21 cellular contexts compared by ENCODE assay signal in the genomic region with DNA sequence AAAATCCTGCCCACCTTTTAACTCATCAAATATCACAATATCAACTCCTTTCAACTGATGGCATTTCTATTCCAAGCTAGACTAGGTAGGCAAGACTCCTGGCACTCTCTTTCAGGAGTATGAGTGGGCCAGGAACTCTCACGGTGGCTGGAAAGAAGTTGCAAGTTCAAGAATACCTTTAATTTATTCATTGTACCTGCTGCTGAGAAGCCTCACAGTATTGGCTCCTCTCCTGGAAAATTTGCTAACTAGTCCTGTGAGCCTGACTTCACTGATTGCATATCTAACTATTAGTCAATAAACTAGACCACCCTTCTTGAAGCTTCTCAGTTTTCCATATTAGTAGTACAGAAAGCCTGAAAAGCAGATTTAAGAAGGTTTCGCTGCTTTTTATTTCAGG.
DNase-seq lines count a peak whose midpoint lies in the region; ATAC-seq, FAIRE-seq and TF ChIP-seq lines count a peak whose summit lies in the region.
"Had no signal": no experiment of that assay in that cellular context is flagged by ENCODE, and none has a peak within 500 bp of the region (broad histone marks: within the 10 kb centered on the region; RNA-seq: fewer than 3 reads in every experiment).

No MANE protein-coding gene starts in this region.

- H3K4me3 Mint-ChIP-seq in natural killer cell = no peak overlapping the region
- H3K4me3 Mint-ChIP-seq: CD4-positive, alpha-beta memory T cell had no signal

- no peak overlapping the region for H3K18ac ChIP-seq in mesenchymal stem cell (ENCODE audit: low read depth in 1 of 2, low read length in 2 of 2)

- H2BK5ac ChIP-seq in mesenchymal stem cell (ENCODE audit: low read depth, low read length, poor library complexity, severe bottlenecking) = no peak overlapping the region

- intact Hi-C loops in esophagus muscularis mucosa (cut with DNase I) (no loop called here), natural killer cell (cut with micrococcal nuclease) (no loop called here)

- ATAC-seq in A549 = no peak
- no peak for ATAC-seq in natural killer cell

- peak overlapping the region; percentile 65 to 75 for H3K27ac ChIP-seq in A549
- H3K27ac ChIP-seq in GM23248 = no peak overlapping the region
- peak overlapping the region in 3 of 4 donors; percentile 28 to 33 (median 32) for H3K27ac ChIP-seq in esophagus muscularis mucosa (replicated peaks in 1 of 4)
- H3K27ac ChIP-seq in mesenchymal stem cell (ENCODE audit: low read length, poor library complexity, severe bottlenecking) = no peak overlapping the region
- H3K27ac ChIP-seq: BLaER1 treated with 17β-estradiol and CSF1 and Interleukin-3, amounts not matched to agents 10 nM and 100 nM had no signal

- H3K79me1 ChIP-seq in mesenchymal stem cell (replicated peaks; ENCODE audit: low read length, poor library complexity, severe bottlenecking) = no peaks in the 10 kb centered on the region

- peaks cover 7% of the 10 kb centered on the region; the same call in 1 of the 2 replicates for H3F3A ChIP-seq in GM23248 (ENCODE audit: insufficient read depth)

- H3K4me1 Mint-ChIP-seq in natural killer cell = peaks cover 4 to 5% of the 10 kb centered on the region in 2 donors
- H3K4me1 Mint-ChIP-seq: CD4-positive, alpha-beta memory T cell had no signal

- H3K9me2 ChIP-seq in GM23248 (ENCODE audit: insufficient read depth) = no peaks in the 10 kb centered on the region

- in situ Hi-C loops in GM23248 (cut with MboI) = no loop called here

- H4K91ac ChIP-seq in mesenchymal stem cell (ENCODE audit: low read length) = no peak overlapping the region

- H2AK5ac ChIP-seq in mesenchymal stem cell (ENCODE audit: low read length, severe bottlenecking) = peak overlapping the region; percentile 90

- H3K14ac ChIP-seq in mesenchymal stem cell (ENCODE audit: low read length in 2 of 2) = no peak overlapping the region

- H4K20me1 ChIP-seq in GM23248 (ENCODE audit: insufficient read depth) = no peaks in the 10 kb centered on the region
- H4K20me1 ChIP-seq: BLaER1 treated with 17β-estradiol and CSF1 and Interleukin-3, amounts not matched to agents 10 nM and 100 nM had no signal

- no peaks in the 10 kb centered on the region for H3K36me3 ChIP-seq in GM23248 (ENCODE audit: low read depth)
- no peaks in the 10 kb centered on the region for H3K36me3 ChIP-seq in esophagus muscularis mucosa
- H3K36me3 ChIP-seq in mesenchymal stem cell (ENCODE audit: control insufficient read depth in 1 of 2, insufficient read depth in 2 of 2, low read depth in 1 of 2, low read length in 2 of 2) = no peaks in the 10 kb centered on the region
- H3K36me3 ChIP-seq: BE2C; BLaER1 treated with 17β-estradiol and CSF1 and Interleukin-3, amounts not matched to agents 10 nM and 100 nM had no signal

- H3K4me3 ChIP-seq in A549 (no peak overlapping the region), GM23248 (no peak overlapping the region), esophagus muscularis mucosa (no peak overlapping the region), mesenchymal stem cell (ENCODE audit: insufficient read depth in 1 of 2, low read depth in 1 of 2, low read length in 2 of 2) (no peak overlapping the region)
- H3K4me3 ChIP-seq: BLaER1 treated with 17β-estradiol and CSF1 and Interleukin-3, amounts not matched to agents 10 nM and 100 nM had no signal

- no peak overlapping the region for H4K8ac ChIP-seq in mesenchymal stem cell (ENCODE audit: low read length)

- H2BK12ac ChIP-seq in mesenchymal stem cell (ENCODE audit: low read length in 2 of 2) = no peak overlapping the region

- H2BK15ac ChIP-seq in mesenchymal stem cell (ENCODE audit: low read depth, poor library complexity, severe bottlenecking) = no peak overlapping the region

- H3K9me3 ChIP-seq in A549 (no peaks in the 10 kb centered on the region), GM23248 (ENCODE audit: low read depth) (no peaks in the 10 kb centered on the region), esophagus muscularis mucosa (no peaks in the 10 kb centered on the region), mesenchymal stem cell (ENCODE audit: control insufficient read depth, low read length) (no peaks in the 10 kb centered on the region)

- H3K4me1 ChIP-seq in A549 = peaks cover 23% of the 10 kb centered on the region
- peaks cover 12% of the 10 kb centered on the region for H3K4me1 ChIP-seq in GM23248 (ENCODE audit: insufficient read depth)
- peaks cover 0 to 15% (median 12%) of the 10 kb centered on the region in 4 donors for H3K4me1 ChIP-seq in esophagus muscularis mucosa
- no peaks in the 10 kb centered on the region for H3K4me1 ChIP-seq in mesenchymal stem cell (ENCODE audit: control insufficient read depth, insufficient read depth, low read depth, low read length)
- H3K4me1 ChIP-seq: BLaER1 treated with 17β-estradiol and CSF1 and Interleukin-3, amounts not matched to agents 10 nM and 100 nM had no signal

- 100% methylated on average over 2 of the region's 2 CpGs for WGBS in A549 (ENCODE audit: missing lambda C conversion rate)
- WGBS in GM23248 (ENCODE audit: low coverage in 1 of 2, low lambda C conversion rate in 2 of 2, missing lambda C conversion rate in 2 of 2), 2 experiments = 94 to 100% methylated on average over 2 of the region's 2 CpGs
- 93% methylated on average over 2 of the region's 2 CpGs for WGBS in esophagus muscularis mucosa
- WGBS in mesenchymal stem cell = 94% methylated on average over 2 of the region's 2 CpGs

- no peak overlapping the region for H3K9ac ChIP-seq in GM23248
- H3K9ac ChIP-seq in mesenchymal stem cell (ENCODE audit: low read length) = no peak overlapping the region
- H3K9ac ChIP-seq: BLaER1 treated with 17β-estradiol and CSF1 and Interleukin-3, amounts not matched to agents 10 nM and 100 nM had no signal

- H3K27me3 ChIP-seq in GM23248 (replicated peaks; ENCODE audit: insufficient read depth) (no peaks in the 10 kb centered on the region), esophagus muscularis mucosa (no peaks in the 10 kb centered on the region), mesenchymal stem cell (ENCODE audit: control insufficient read depth in 1 of 2, insufficient read depth in 1 of 2, low read length in 2 of 2) (no peaks in the 10 kb centered on the region)
- H3K27me3 ChIP-seq: BE2C; BLaER1 treated with 17β-estradiol and CSF1 and Interleukin-3, amounts not matched to agents 10 nM and 100 nM had no signal

- TF ChIP-seq CTCF in A549 (IDR thresholded peaks at IDR 0.05) = no peak
- TF ChIP-seq CTCF in esophagus muscularis mucosa (IDR thresholded peaks at IDR 0.05) = no peak
- no peak for TF ChIP-seq CTCF in natural killer cell (IDR thresholded peaks at IDR 0.05)

- no peak overlapping the region for H3K4ac ChIP-seq in mesenchymal stem cell (ENCODE audit: low read depth in 1 of 2, low read length in 2 of 2)

- peaks cover 2 to 18% of the 10 kb centered on the region in 2 donors for H3K27me3 Mint-ChIP-seq in natural killer cell (ENCODE audit: low read depth in 2 of 2)
- H3K27me3 Mint-ChIP-seq: CD4-positive, alpha-beta memory T cell had no signal

- H2AFZ ChIP-seq in GM23248 = peak overlapping the region; percentile 22; the same call in 1 of the 2 replicates
- no peak overlapping the region for H2AFZ ChIP-seq in mesenchymal stem cell (ENCODE audit: low read depth, low read length)

- CTCF ChIA-PET in A549 (lab: Yijun Ruan, JAX) = interaction anchor here (1.3 kb wide), 1 partner anchor 144 kb away, joined by 3 read pairs; no protein-coding TSS in a partner anchor

- H2BK120ac ChIP-seq in mesenchymal stem cell (ENCODE audit: low read depth, low read length) = no peak overlapping the region

- H3K4me2 ChIP-seq in A549 (peak overlapping the region; percentile 58; the same call in 2 of the 3 replicates), GM23248 (ENCODE audit: unreplicated experiment) (no peak overlapping the region), mesenchymal stem cell (ENCODE audit: low read length, poor library complexity, severe bottlenecking) (no peak overlapping the region)
- H3K4me2 ChIP-seq: BLaER1 treated with 17β-estradiol and CSF1 and Interleukin-3, amounts not matched to agents 10 nM and 100 nM had no signal

- POLR2A ChIA-PET in A549 (lab: Yijun Ruan, JAX) = no interaction called here

- no peak for TF ChIP-seq RAD21 in A549 (conservative IDR thresholded peaks at IDR 0.05 in 1 of 2, IDR thresholded peaks at IDR 0.05 in 1 of 2)

- peak; percentile 28 for FAIRE-seq in A549 (lab: Jason Lieb, UNC)
- FAIRE-seq: A204.1, GM12892, H1 had no signal

- no peak for DNase-seq in A549 (ENCODE audit: low read depth in 1 of 2, low spot score in 1 of 2)
- DNase-seq in GM23248 = no peak
- DNase-seq in esophagus muscularis mucosa (ENCODE audit: extremely low spot score) = no peak
- DNase-seq in mesenchymal stem cell = no peak
- DNase-seq in natural killer cell = no peak
- DNase-seq in glomerular visceral epithelial cell (ENCODE audit: extremely low spot score) = no peak
- DNase-seq in cerebellar cortex (ENCODE audit: low spot score) = no peak
- DNase-seq: ACHN; AML-193; Calu3; CD4-positive, alpha-beta memory T cell; COR-L47; DMS53; GF-D8; H7; HCEC 1CT had no signal

- TF ChIP-seq POLR2A in A549 (IDR thresholded peaks at IDR 0.05; ENCODE audit: low read length) (no peak), esophagus muscularis mucosa (IDR thresholded peaks at IDR 0.05; ENCODE audit: low read depth) (no peak)

- no peaks in the 10 kb centered on the region for H3K9me3 Mint-ChIP-seq in natural killer cell

- no peaks in the 10 kb centered on the region for H3K79me2 ChIP-seq in GM23248 (ENCODE audit: insufficient read depth)

- no peak for TF ChIP-seq EP300 in A549 (IDR thresholded peaks at IDR 0.05)
- no peak for TF ChIP-seq EP300 in esophagus muscularis mucosa (IDR thresholded peaks at IDR 0.05)

- H3K23ac ChIP-seq in mesenchymal stem cell (ENCODE audit: low read length in 2 of 2) = no peak overlapping the region

- no peaks in the 10 kb centered on the region for H3K36me3 Mint-ChIP-seq in natural killer cell
- H3K36me3 Mint-ChIP-seq: CD4-positive, alpha-beta memory T cell had no signal

- H3K27ac Mint-ChIP-seq in natural killer cell = no peak overlapping the region
- H3K27ac Mint-ChIP-seq: CD4-positive, alpha-beta memory T cell had no signal

TF ChIP-seq in A549, 52 proteins besides CTCF, POLR2A, EP300 and RAD21 (continues in another document):
- TF ChIP-seq, protein P1, sequence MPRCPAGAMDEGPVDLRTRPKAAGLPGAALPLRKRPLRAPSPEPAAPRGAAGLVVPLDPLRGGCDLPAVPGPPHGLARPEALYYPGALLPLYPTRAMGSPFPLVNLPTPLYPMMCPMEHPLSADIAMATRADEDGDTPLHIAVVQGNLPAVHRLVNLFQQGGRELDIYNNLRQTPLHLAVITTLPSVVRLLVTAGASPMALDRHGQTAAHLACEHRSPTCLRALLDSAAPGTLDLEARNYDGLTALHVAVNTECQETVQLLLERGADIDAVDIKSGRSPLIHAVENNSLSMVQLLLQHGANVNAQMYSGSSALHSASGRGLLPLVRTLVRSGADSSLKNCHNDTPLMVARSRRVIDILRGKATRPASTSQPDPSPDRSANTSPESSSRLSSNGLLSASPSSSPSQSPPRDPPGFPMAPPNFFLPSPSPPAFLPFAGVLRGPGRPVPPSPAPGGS (IDR thresholded peaks at IDR 0.05) = no peak
- TF ChIP-seq ZNF302 (CRISPR knock-in tag; IDR thresholded peaks at IDR 0.05) (no peak), TFCP2L1 (CRISPR knock-in tag; IDR thresholded peaks at IDR 0.05) (no peak), MAZ (IDR thresholded peaks at IDR 0.05; ENCODE audit: borderline replicate concordance, low read depth, low read length) (no peak), FOXS1 (CRISPR knock-in tag; IDR thresholded peaks at IDR 0.05) (no peak)

Comparison
In these comparisons a context has a peak if more than half of its experiments do, and no peak if none do; other contexts are left out.
1. H3K27ac ChIP-seq: peak in A549 (2 of 2) and esophagus muscularis mucosa (3 of 4); none in GM23248 (single experiment) and mesenchymal stem cell (single experiment).